ENCODE assay signal across 19 cellular contexts in the genomic region with DNA sequence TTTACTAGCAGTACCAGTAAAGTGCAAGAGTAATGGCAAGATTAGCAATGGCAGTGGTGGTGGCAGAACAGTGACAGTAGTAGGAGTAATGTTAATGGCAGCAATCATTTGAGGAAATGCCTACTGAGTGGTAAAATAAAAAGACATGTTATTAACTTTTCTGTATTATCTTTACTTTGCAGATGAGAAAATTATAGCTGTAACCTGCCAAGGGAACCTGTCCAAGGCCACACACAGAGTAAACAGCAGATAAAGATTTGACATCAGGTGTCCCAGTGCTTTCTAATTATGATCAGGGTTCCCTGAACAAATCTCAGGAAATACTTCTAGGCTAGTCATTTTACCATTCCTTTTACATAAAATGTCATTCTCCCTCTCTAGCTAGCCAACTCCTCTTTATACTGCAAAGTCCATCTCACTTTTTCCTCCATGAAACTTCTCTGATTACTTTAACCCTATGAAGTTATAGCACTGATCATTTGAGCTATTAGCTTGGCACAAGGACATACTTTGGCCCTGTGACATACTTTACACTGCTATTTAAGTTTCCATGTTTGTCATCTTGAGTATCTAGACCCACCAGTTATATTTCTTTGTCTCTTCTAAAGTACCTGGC.
"Had no signal": no experiment of that assay in that cellular context is flagged by ENCODE, and none has a peak within 500 bp of the region (broad histone marks: within the 10 kb centered on the region; RNA-seq: fewer than 3 reads in every experiment).

No MANE protein-coding gene starts in this region.

- H3K36me3 ChIP-seq: gastrocnemius medialis, ovary, right lobe of liver, thoracic aorta had no signal

- H3K27ac ChIP-seq: gastrocnemius medialis, ovary, right lobe of liver, thoracic aorta had no signal

- H3K4me1 ChIP-seq: right lobe of liver had no signal

- H3K27me3 ChIP-seq: gastrocnemius medialis, ovary, right lobe of liver had no signal

- H3K4me3 ChIP-seq: gastrocnemius medialis, ovary, right lobe of liver, thoracic aorta had no signal

- H3K9me3 ChIP-seq: gastrocnemius medialis, ovary, right lobe of liver, thoracic aorta had no signal

- DNase-seq: activated CD4-positive, alpha-beta T cell treated with anti-CD3 and anti-CD28 coated beads for 48 hours; activated CD4-positive, alpha-beta T cell treated with anti-CD3 and anti-CD28 coated beads, Interleukin-2, amount 50 U/mL, for 48 hours; activated CD8-positive, alpha-beta memory T cell treated with anti-CD3 and anti-CD28 coated beads for 24 hours; activated effector memory CD4-positive, alpha-beta T cell treated with Interleukin-2 at 50 U/mL for 16 hours; activated naive CD4-positive, alpha-beta T cell treated with anti-CD3 and anti-CD28 coated beads for 36 hours; amniotic stem cell; caudate nucleus; cortex of kidney; effector memory CD8-positive, alpha-beta T cell; erythroblast; gastrocnemius medialis; glutamatergic neuron; left ventricle myocardium superior; mammary epithelial cell; naive thymus-derived CD4-positive, alpha-beta T cell; ovary; right lobe of liver; stimulated activated CD4-positive, alpha-beta T cell treated with anti-CD3 and anti-CD28 coated beads, Interleukin-4, amount 100 ng/mL, for 24 hours had no signal
